Comparison of ENCODE assay signal across 11 cellular contexts in genomic region chr1:156083800-156084790, GRCh38. TPM values are rescaled to one million over a fixed set of nuclear protein-coding genes. Genes with fewer than 3 reads are reported as not detected.
A peak's percentile ranks its signal among the peaks of the same experiment; 100 is the strongest.
DNase-seq lines count a peak whose midpoint lies in the region; ATAC-seq and TF ChIP-seq lines count a peak whose summit lies in the region.
"Had no signal": no experiment of that assay in that cellular context is flagged by ENCODE, and none has a peak within 500 bp of the region (broad histone marks: within the 10 kb centered on the region; RNA-seq: fewer than 3 reads in every experiment).

No MANE protein-coding gene starts in this region.

- peak overlapping the region; percentile 90 for H3K4me2 ChIP-seq in BLaER1
- peak overlapping the region; percentile 53 for H3K4me2 ChIP-seq in mesendoderm (ENCODE audit: low read length)

- H4K5ac ChIP-seq in mesendoderm (ENCODE audit: low read length), result no peak overlapping the region

- no peak overlapping the region for H2BK120ac ChIP-seq in mesendoderm (ENCODE audit: low read depth, low read length)

- intact Hi-C loops in activated B cell treated with CpG ODN at 0.5 μM for 24 hours (cut with micrococcal nuclease), result loop anchor here (5.0 kb wide), 1 partner anchor 253 kb away; the partner anchor contains the start of genes CCT3 and TSACC
- intact Hi-C loops in mucosa of descending colon (cut with DNase I, micrococcal nuclease), result no loop called here

- H2BK15ac ChIP-seq in mesendoderm (replicated peaks; ENCODE audit: low read depth), result no peak overlapping the region

- H2BK5ac ChIP-seq in mesendoderm (ENCODE audit: low read length), result no peak overlapping the region

- peaks cover 5% of the 10 kb centered on the region for H3K79me1 ChIP-seq in mesendoderm (ENCODE audit: low read length)

- H3K9me3 ChIP-seq in BLaER1, result no peaks in the 10 kb centered on the region
- H3K9me3 ChIP-seq in HAP-1, result no peaks in the 10 kb centered on the region
- H3K9me3 ChIP-seq in mucosa of descending colon, result no peaks in the 10 kb centered on the region
- H3K9me3 ChIP-seq: upper lobe of right lung had no signal

- peak overlapping the region; percentile 4 for H3K18ac ChIP-seq in mesendoderm (ENCODE audit: low read length)

- no CpG with 5 or more reads among the region's 7 CpGs for WGBS in mesendoderm (ENCODE audit: extremely low coverage, insufficient coverage, low lambda C conversion rate)

- POLR2A ChIA-PET in activated B cell treated with CpG ODN at 0.5 μM for 24 hours (lab: Charles Lee), result no interaction called here

- H3K27me3 ChIP-seq in BLaER1, result no peaks in the 10 kb centered on the region
- no peaks in the 10 kb centered on the region for H3K27me3 ChIP-seq in HAP-1 (ENCODE audit: low read depth)
- H3K27me3 ChIP-seq in mesendoderm (ENCODE audit: insufficient read depth, low read length, poor library complexity), result no peaks in the 10 kb centered on the region
- H3K27me3 ChIP-seq: upper lobe of right lung had no signal

- H3K4me3 Mint-ChIP-seq in activated B cell treated with CpG ODN at 0.5 μM for 24 hours, result peak overlapping the region; percentile 80

- H3K36me3 ChIP-seq in BLaER1, result no peaks in the 10 kb centered on the region
- peaks cover 9% of the 10 kb centered on the region for H3K36me3 ChIP-seq in HAP-1 (replicated peaks)
- H3K36me3 ChIP-seq in mesendoderm (ENCODE audit: control insufficient read depth, insufficient read depth, low read length), result no peaks in the 10 kb centered on the region
- no peaks in the 10 kb centered on the region for H3K36me3 ChIP-seq in mucosa of descending colon (ENCODE audit: low read depth)
- H3K36me3 ChIP-seq: upper lobe of right lung had no signal

- peak overlapping the region; percentile 65 for H4K8ac ChIP-seq in mesendoderm (ENCODE audit: low read depth, low read length)

- no peak overlapping the region for H3K27ac ChIP-seq in BLaER1
- H3K27ac ChIP-seq in mesendoderm (ENCODE audit: low read depth, low read length), result peak overlapping the region; percentile 62
- H3K27ac ChIP-seq: upper lobe of right lung had no signal

- no peak overlapping the region for H3K27ac Mint-ChIP-seq in activated B cell treated with CpG ODN at 0.5 μM for 24 hours

- H3K23ac ChIP-seq in mesendoderm (ENCODE audit: low read length), result no peak overlapping the region

- TF ChIP-seq CTCF in activated B cell treated with CpG ODN at 0.5 μM for 24 hours (IDR thresholded peaks at IDR 0.05) (no peak), mucosa of descending colon (IDR thresholded peaks at IDR 0.05) (no peak)

- H3K4me1 ChIP-seq in BLaER1, result peaks cover 65% of the 10 kb centered on the region
- H3K4me1 ChIP-seq in HAP-1, result peaks cover 41% of the 10 kb centered on the region
- peaks cover 10% of the 10 kb centered on the region for H3K4me1 ChIP-seq in mesendoderm (ENCODE audit: control insufficient read depth, low read depth, low read length)
- peaks cover 2% of the 10 kb centered on the region for H3K4me1 ChIP-seq in mucosa of descending colon (ENCODE audit: low read depth)

- H3K4ac ChIP-seq in mesendoderm (ENCODE audit: low read depth, low read length), result no peak overlapping the region

- in situ Hi-C loops in HAP-1 (cut with MboI; ENCODE audit: low sequenced_read_pairs), result no loop called here

- H4K20me1 ChIP-seq in BLaER1, result peaks cover 36% of the 10 kb centered on the region

- peak overlapping the region; percentile 92 for H3K56ac ChIP-seq in mesendoderm (ENCODE audit: low read length)

- H3K36me3 Mint-ChIP-seq in activated B cell treated with CpG ODN at 0.5 μM for 24 hours (ENCODE audit: low read depth), result no peaks in the 10 kb centered on the region

- peak overlapping the region; percentile 37 for H2AK5ac ChIP-seq in mesendoderm (ENCODE audit: low read length)

- H3K9me3 Mint-ChIP-seq in activated B cell treated with CpG ODN at 0.5 μM for 24 hours, result no peaks in the 10 kb centered on the region

- peaks cover 14% of the 10 kb centered on the region for H3K4me1 Mint-ChIP-seq in activated B cell treated with CpG ODN at 0.5 μM for 24 hours

- H3K4me3 ChIP-seq in BLaER1 (peak overlapping the region; percentile 88; the same call in 1 of the 2 replicates), HAP-1 (peak overlapping the region; percentile 90), mesendoderm (ENCODE audit: low read length) (peak overlapping the region; percentile 43), mucosa of descending colon (no peak overlapping the region)

- peaks cover 36% of the 10 kb centered on the region for H3K79me2 ChIP-seq in mesendoderm (ENCODE audit: control insufficient read depth, insufficient read depth, low read length)

- peak in 1 of 2 experiments; percentile 65 for DNase-seq in HAP-1 (ENCODE audit: low spot score in 2 of 2)
- no peak for DNase-seq in activated B cell treated with CpG ODN at 0.5 μM for 24 hours
- peak; percentile 21 for DNase-seq in mesendoderm
- no peak for DNase-seq in mucosa of descending colon
- no peak for DNase-seq in effector CD4-positive, alpha-beta T cell
- no peak for DNase-seq in stimulated activated naive CD4-positive, alpha-beta T cell treated with Interleukin-2 at 50 U/mL for 16 hours (lab: John Stamatoyannopoulos, UW)
- no peak for DNase-seq in COR-L47 (lab: John Stamatoyannopoulos, UW)
- DNase-seq: GDM1, NCI-H1417 treated with DMSO at 0.1 percent for 48 hours, upper lobe of right lung had no signal

- H3K9ac ChIP-seq in BLaER1 (peak overlapping the region; percentile 91), mesendoderm (ENCODE audit: low read length) (peak overlapping the region; percentile 67)

- H3K27me3 Mint-ChIP-seq in activated B cell treated with CpG ODN at 0.5 μM for 24 hours, result peaks cover 16% of the 10 kb centered on the region

- CTCF ChIA-PET in activated B cell treated with CpG ODN at 0.5 μM for 24 hours (lab: Charles Lee), result interaction anchor here (1.1 to 1.4 kb wide), 3 partner anchors 30 to 141 kb away, joined by 3 to 4 read pairs (median 3); no protein-coding TSS in a partner anchor

- ATAC-seq in activated B cell treated with CpG ODN at 0.5 μM for 24 hours (ENCODE audit: low read depth) (no peak), mucosa of descending colon (no peak)
- ATAC-seq: upper lobe of right lung had no signal

RNA-seq across cellular contexts. Expression of gene MEX3A, which starts 1.8 kb away (rescaled TPM):
- 0.39 and 0.47 TPM in 2 replicates for total RNA-seq in activated B cell treated with CpG ODN at 0.5 μM for 24 hours
- 44.2 TPM for polyA plus RNA-seq in mesendoderm (2013, experiment 1 of 2)
- 43.0 TPM for polyA plus RNA-seq in mesendoderm (2013, experiment 2 of 2)
- 1 to 10 TPM in 1 of 3 donors, under 1 TPM in 2; 0.32 to 2.5 (median 0.66) TPM for total RNA-seq in mucosa of descending colon

RNA-seq across cellular contexts. Expression of gene RAB25, which starts 23.1 kb away (rescaled TPM):
- total RNA-seq in activated B cell treated with CpG ODN at 0.5 μM for 24 hours, result 0.32 and 0.38 TPM in 2 replicates
- 49.9 TPM for polyA plus RNA-seq in mesendoderm (2013, experiment 1 of 2)
- 48.3 TPM for polyA plus RNA-seq in mesendoderm (2013, experiment 2 of 2)
- 100 to 1,000 TPM in 2 of 3 donors, 10 to 100 TPM in 1; 85.1 to 242 (median 158) TPM for total RNA-seq in mucosa of descending colon

RNA-seq across cellular contexts. Expression of gene LAMTOR2, which starts 29.5 kb away (rescaled TPM):
- total RNA-seq in activated B cell treated with CpG ODN at 0.5 μM for 24 hours, result 45.9 and 48.0 TPM in 2 replicates
- 58.6 TPM for polyA plus RNA-seq in mesendoderm (2013, experiment 1 of 2)
- polyA plus RNA-seq in mesendoderm (2013, experiment 2 of 2), result 51.9 TPM
- total RNA-seq in mucosa of descending colon, result 10 to 100 TPM; 49.8 to 73.4 (median 60.7) TPM

RNA-seq across cellular contexts. Expression of gene LMNA, which starts 30.4 kb away (rescaled TPM):
- total RNA-seq in activated B cell treated with CpG ODN at 0.5 μM for 24 hours (40.4 and 47.5 TPM in 2 replicates), mucosa of descending colon (100 to 1,000 TPM; 263 to 334 (median 308) TPM)
- 59.4 TPM for polyA plus RNA-seq in mesendoderm (2013, experiment 1 of 2)
- 59.0 TPM for polyA plus RNA-seq in mesendoderm (2013, experiment 2 of 2)

RNA-seq across cellular contexts. Expression of gene UBQLN4, which starts 30.5 kb away (rescaled TPM):
- total RNA-seq in activated B cell treated with CpG ODN at 0.5 μM for 24 hours (28.1 and 32.5 TPM in 2 replicates), mucosa of descending colon (10 to 100 TPM; 23.7 to 36.9 (median 23.9) TPM)
- polyA plus RNA-seq in mesendoderm (2013, experiment 1 of 2), result 31.9 TPM
- 31.5 TPM for polyA plus RNA-seq in mesendoderm (2013, experiment 2 of 2)

Comparison
In these comparisons a context has a peak if more than half of its experiments do, and no peak if none do; other contexts are left out.
1. RNA of gene RAB25, which starts 23.1 kb away (total RNA-seq): 85.1 to 242 TPM in mucosa of descending colon; 0.32 to 0.38 TPM in activated B cell treated with CpG ODN at 0.5 μM for 24 hours; every median in the first group is over 10 times any median in the second.